In genomic region chr1:165395522-165396300, GRCh38 we compare ENCODE assay signal across 19 cellular contexts. TPM values are rescaled to one million over a fixed set of nuclear protein-coding genes. Genes with fewer than 3 reads are reported as not detected.
A peak's percentile ranks its signal among the peaks of the same experiment; 100 is the strongest.
DNase-seq lines count a peak whose midpoint lies in the region; ATAC-seq lines count a peak whose summit lies in the region.
"Had no signal": no experiment of that assay in that cellular context is flagged by ENCODE, and none has a peak within 500 bp of the region (broad histone marks: within the 10 kb centered on the region; RNA-seq: fewer than 3 reads in every experiment).

No MANE protein-coding gene starts in this region.

- H3K27ac Mint-ChIP-seq in activated naive CD8-positive, alpha-beta T cell treated with anti-CD3 and anti-CD28 coated beads for 36 hours: peak overlapping the region; percentile 14
- no peak overlapping the region for H3K27ac Mint-ChIP-seq in activated naive CD8-positive, alpha-beta T cell treated with anti-CD3 and anti-CD28 coated beads, Interleukin-2, amount 50 U/mL, for 24 hours
- H3K27ac Mint-ChIP-seq: activated T-helper 17 cell treated with anti-CD3 and anti-CD28 coated beads, Interleukin-2, amount 50 U/mL, for 72 hours; neural progenitor cell had no signal

- H3K9me3 Mint-ChIP-seq in activated naive CD8-positive, alpha-beta T cell treated with anti-CD3 and anti-CD28 coated beads for 36 hours: no peaks in the 10 kb centered on the region
- H3K9me3 Mint-ChIP-seq in activated naive CD8-positive, alpha-beta T cell treated with anti-CD3 and anti-CD28 coated beads, Interleukin-2, amount 50 U/mL, for 24 hours: no peaks in the 10 kb centered on the region
- H3K9me3 Mint-ChIP-seq: activated T-helper 17 cell treated with anti-CD3 and anti-CD28 coated beads, Interleukin-2, amount 50 U/mL, for 72 hours; neural progenitor cell had no signal

- peaks cover 15% of the 10 kb centered on the region for H3K4me1 Mint-ChIP-seq in activated naive CD8-positive, alpha-beta T cell treated with anti-CD3 and anti-CD28 coated beads for 36 hours
- H3K4me1 Mint-ChIP-seq in activated naive CD8-positive, alpha-beta T cell treated with anti-CD3 and anti-CD28 coated beads, Interleukin-2, amount 50 U/mL, for 24 hours: peaks cover 12% of the 10 kb centered on the region

- DNase-seq in activated naive CD8-positive, alpha-beta T cell treated with anti-CD3 and anti-CD28 coated beads for 36 hours: no peak
- no peak for DNase-seq in activated naive CD8-positive, alpha-beta T cell treated with anti-CD3 and anti-CD28 coated beads, Interleukin-2, amount 50 U/mL, for 24 hours
- DNase-seq in NCI-H510A (lab: John Stamatoyannopoulos, UW) (peak; percentile 36), UCSD-AML1 (lab: John Stamatoyannopoulos, UW; ENCODE audit: unreplicated experiment) (no peak), nucleus accumbens (lab: John Stamatoyannopoulos, UW) (no peak)
- DNase-seq: amygdala; GDM1; mesenchymal stem cell; NCI-H1417 treated with DMSO at 0.1 percent for 48 hours; stimulated activated CD4-positive, alpha-beta T cell treated with anti-CD3 and anti-CD28 coated beads, Interleukin-2, amount 100 ng/mL, for 48 hours; stimulated activated CD8-positive, alpha-beta memory T cell treated with anti-CD3 and anti-CD28 coated beads, Interleukin-4, amount 100 ng/mL, for 48 hours; testis; WERI-Rb-1 had no signal

- H3K4me3 Mint-ChIP-seq in activated naive CD8-positive, alpha-beta T cell treated with anti-CD3 and anti-CD28 coated beads for 36 hours: no peak overlapping the region
- no peak overlapping the region for H3K4me3 Mint-ChIP-seq in activated naive CD8-positive, alpha-beta T cell treated with anti-CD3 and anti-CD28 coated beads, Interleukin-2, amount 50 U/mL, for 24 hours
- H3K4me3 Mint-ChIP-seq: activated T-helper 17 cell treated with anti-CD3 and anti-CD28 coated beads, Interleukin-2, amount 50 U/mL, for 72 hours; neural progenitor cell had no signal

- ATAC-seq in activated naive CD8-positive, alpha-beta T cell treated with anti-CD3 and anti-CD28 coated beads, Interleukin-2, amount 50 U/mL, for 24 hours: no peak
- ATAC-seq in HG03432 (IDR thresholded peaks at IDR 0.05; ENCODE audit: unreplicated experiment): peak; percentile 36
- no peak for ATAC-seq in GM21619 (IDR thresholded peaks at IDR 0.05; ENCODE audit: unreplicated experiment)
- ATAC-seq in HG02678 (IDR thresholded peaks at IDR 0.05; ENCODE audit: unreplicated experiment): no peak
- ATAC-seq: activated T-helper 17 cell treated with anti-CD3 and anti-CD28 coated beads, Interleukin-2, amount 50 U/mL, for 72 hours; right lobe of liver had no signal

- H3K27me3 Mint-ChIP-seq in activated naive CD8-positive, alpha-beta T cell treated with anti-CD3 and anti-CD28 coated beads for 36 hours: peaks cover 72% of the 10 kb centered on the region
- peaks cover 71% of the 10 kb centered on the region for H3K27me3 Mint-ChIP-seq in activated naive CD8-positive, alpha-beta T cell treated with anti-CD3 and anti-CD28 coated beads, Interleukin-2, amount 50 U/mL, for 24 hours

- H3K36me3 Mint-ChIP-seq in activated naive CD8-positive, alpha-beta T cell treated with anti-CD3 and anti-CD28 coated beads for 36 hours: peaks cover 3% of the 10 kb centered on the region
- peaks cover 3% of the 10 kb centered on the region for H3K36me3 Mint-ChIP-seq in activated naive CD8-positive, alpha-beta T cell treated with anti-CD3 and anti-CD28 coated beads, Interleukin-2, amount 50 U/mL, for 24 hours (ENCODE audit: low read depth)
- H3K36me3 Mint-ChIP-seq: neural progenitor cell had no signal

RNA-seq across cellular contexts. Expression of gene LMX1A, which starts 39.2 kb away (rescaled TPM):
- total RNA-seq in activated naive CD8-positive, alpha-beta T cell treated with anti-CD3 and anti-CD28 coated beads for 36 hours: not detected
- total RNA-seq: activated T-helper 17 cell treated with anti-CD3 and anti-CD28 coated beads, Interleukin-2, amount 50 U/mL, for 72 hours had no signal

RNA-seq across cellular contexts. Expression of gene RXRG, which starts 49.2 kb away (rescaled TPM):
- total RNA-seq in activated naive CD8-positive, alpha-beta T cell treated with anti-CD3 and anti-CD28 coated beads for 36 hours: under 1 TPM in 1 of 2 experiments, not detected in 1; 0.10 TPM
- total RNA-seq: activated T-helper 17 cell treated with anti-CD3 and anti-CD28 coated beads, Interleukin-2, amount 50 U/mL, for 72 hours had no signal
